In genomic region chr1:41954533-41954944, GRCh38 we compare ENCODE assay signal across 12 cellular contexts. TPM values are rescaled to one million over a fixed set of nuclear protein-coding genes. Genes with fewer than 3 reads are reported as not detected.
DNase-seq lines count a peak whose midpoint lies in the region; ATAC-seq and TF ChIP-seq lines count a peak whose summit lies in the region.
"Had no signal": no experiment of that assay in that cellular context is flagged by ENCODE, and none has a peak within 500 bp of the region (broad histone marks: within the 10 kb centered on the region; RNA-seq: fewer than 3 reads in every experiment).

No MANE protein-coding gene starts in this region.

- TF ChIP-seq EP300 in sigmoid colon (IDR thresholded peaks at IDR 0.05), result no peak
- TF ChIP-seq EP300 in stomach (IDR thresholded peaks at IDR 0.05), result no peak

- H3K27ac ChIP-seq in body of pancreas, result peak overlapping the region in 1 of 4 donors; percentile 9
- H3K27ac ChIP-seq in sigmoid colon, result no peak overlapping the region
- no peak overlapping the region for H3K27ac ChIP-seq in stomach
- H3K27ac ChIP-seq in effector memory CD4-positive, alpha-beta T cell (ENCODE audit: insufficient read depth, low read length, poor library complexity, severe bottlenecking), result no peak overlapping the region
- H3K27ac ChIP-seq: parathyroid adenoma had no signal

- in situ Hi-C loops in Caki2 (cut with HindIII; ENCODE audit: low pct_unique_long_range_greater_than_20kb, low sequenced_read_pairs), result no loop called here

- no peak overlapping the region for H3K4me3 ChIP-seq in body of pancreas
- no peak overlapping the region for H3K4me3 ChIP-seq in sigmoid colon
- H3K4me3 ChIP-seq in stomach, result no peak overlapping the region
- no peak overlapping the region for H3K4me3 ChIP-seq in effector memory CD4-positive, alpha-beta T cell (ENCODE audit: insufficient read depth, low read depth, low read length, poor library complexity, severe bottlenecking)

- H3K27me3 ChIP-seq in body of pancreas (no peaks in the 10 kb centered on the region), sigmoid colon (no peaks in the 10 kb centered on the region), stomach (no peaks in the 10 kb centered on the region)
- no peaks in the 10 kb centered on the region for H3K27me3 ChIP-seq in effector memory CD4-positive, alpha-beta T cell (replicated peaks; ENCODE audit: control insufficient read depth, insufficient read depth, low read length, poor library complexity, severe bottlenecking)

- TF ChIP-seq POLR2A in body of pancreas (IDR thresholded peaks at IDR 0.05) (no peak), sigmoid colon (IDR thresholded peaks at IDR 0.05) (no peak), stomach (IDR thresholded peaks at IDR 0.05) (no peak)

- H3K4me1 ChIP-seq in body of pancreas (peaks cover 28% of the 10 kb centered on the region), sigmoid colon (peaks cover 0 to 4% (median 0%) of the 10 kb centered on the region in 4 donors), stomach (peaks cover 0 to 19% (median 0%) of the 10 kb centered on the region in 4 donors)
- H3K4me1 ChIP-seq in effector memory CD4-positive, alpha-beta T cell (ENCODE audit: control insufficient read depth, insufficient read depth, low read length, poor library complexity, severe bottlenecking), result no peaks in the 10 kb centered on the region
- H3K4me1 ChIP-seq: parathyroid adenoma had no signal

- TF ChIP-seq CTCF in body of pancreas (IDR thresholded peaks at IDR 0.05), result no peak
- TF ChIP-seq CTCF in sigmoid colon (IDR thresholded peaks at IDR 0.05), result no peak
- TF ChIP-seq CTCF in stomach (IDR thresholded peaks at IDR 0.05), result no peak

- no peaks in the 10 kb centered on the region for H3K9me3 ChIP-seq in body of pancreas
- no peaks in the 10 kb centered on the region for H3K9me3 ChIP-seq in sigmoid colon
- H3K9me3 ChIP-seq in stomach, result no peaks in the 10 kb centered on the region
- H3K9me3 ChIP-seq in effector memory CD4-positive, alpha-beta T cell (ENCODE audit: control insufficient read depth, low read length), result no peaks in the 10 kb centered on the region

- intact Hi-C loops in body of pancreas (cut with DNase I) (no loop called here), sigmoid colon (cut with DNase I) (no loop called here), stomach (cut with DNase I; ENCODE audit: low total_unique reads) (no loop called here)

- DNase-seq in Caki2 (ENCODE audit: low read depth) (peak; percentile 84), M059J (ENCODE audit: low read depth) (peak; percentile 90), body of pancreas (peak in 3 of 4 donors; percentile 18 to 37 (median 21)), kidney tubule cell (ENCODE audit: low spot score) (peak; percentile 83), sigmoid colon (no peak), stomach (no peak)
- no peak for DNase-seq in effector memory CD4-positive, alpha-beta T cell
- DNase-seq: activated CD4-positive, alpha-beta T cell treated with anti-CD3 and anti-CD28 coated beads, Interleukin-2, amount 50 U/mL, for 4 hours; anterior cingulate cortex; CD8-positive, alpha-beta memory T cell had no signal

- 73 to 75% methylated on average over 6 of the region's 6 CpGs for WGBS in body of pancreas, 2 donors
- 89 to 92% methylated on average over 6 of the region's 6 CpGs for WGBS in sigmoid colon, 2 donors
- WGBS in stomach, 5 donors, result 37 to 65% (median 48%) methylated on average over 6 of the region's 6 CpGs

- peak; percentile 35 for ATAC-seq in body of pancreas
- no peak for ATAC-seq in GM21390 (IDR thresholded peaks at IDR 0.05; ENCODE audit: unreplicated experiment)

- H3K36me3 ChIP-seq in body of pancreas (replicated peaks in 1 of 2; ENCODE audit: insufficient read depth in 1 of 2, low read depth in 2 of 2), result no peaks in the 10 kb centered on the region
- H3K36me3 ChIP-seq in sigmoid colon, result no peaks in the 10 kb centered on the region
- H3K36me3 ChIP-seq in stomach, result no peaks in the 10 kb centered on the region
- H3K36me3 ChIP-seq in effector memory CD4-positive, alpha-beta T cell (ENCODE audit: control insufficient read depth, insufficient read depth, low read length), result no peaks in the 10 kb centered on the region

RNA-seq across cellular contexts. Expression of gene HIVEP3, which starts 35.8 kb away (rescaled TPM):
- total RNA-seq in Caki2 (2014; rRNA removed; shearing (Covaris generic); ENCODE audit: low replicate concordance), result 0.03 and 1.4 TPM in 2 replicates
- total RNA-seq in M059J (2014; rRNA removed; shearing (Covaris generic)), result 4.2 and 10.0 TPM in 2 replicates
- total RNA-seq in body of pancreas, result 1 to 10 TPM; 3.4 to 4.0 TPM
- total RNA-seq in sigmoid colon, result 1 to 10 TPM; 1.4 to 3.2 (median 3.0) TPM
- polyA plus RNA-seq in sigmoid colon, result 1 to 10 TPM; 3.3 to 7.8 (median 5.8) TPM
- 10 to 100 TPM in 1 of 5 donors, 1 to 10 TPM in 4; 1.8 to 65.3 (median 4.9) TPM for total RNA-seq in stomach
- polyA plus RNA-seq in stomach, result 1 to 10 TPM; 2.9 to 4.6 (median 3.1) TPM

Comparison
In these comparisons a context has a peak if more than half of its experiments do, and no peak if none do; other contexts are left out.
1. DNase-seq: peak in Caki2 (single experiment), M059J (single experiment), body of pancreas (3 of 4) and kidney tubule cell (single experiment); none in sigmoid colon (single experiment), stomach (single experiment) and effector memory CD4-positive, alpha-beta T cell (0 of 3).